27 cellular contexts compared by ENCODE assay signal in genomic region chr4:8033776-8034528, GRCh38.
"Had no signal": no experiment of that assay in that cellular context is flagged by ENCODE, and none has a peak within 500 bp of the region (broad histone marks: within the 10 kb centered on the region; RNA-seq: fewer than 3 reads in every experiment).

No MANE protein-coding gene starts in this region.

- H3K36me3 ChIP-seq: heart right ventricle, lower lobe of right lung, neutrophil, ovary, prostate gland, stomach, thyroid gland, upper lobe of right lung had no signal

- ATAC-seq: activated CD8-positive, alpha-beta T cell treated with anti-CD3 and anti-CD28 coated beads for 36 hours; activated T-cell treated with anti-CD3 and anti-CD28 coated beads, Interleukin-2, amount 50 U/mL, for 4 hours; activated T-helper 17 cell treated with anti-CD3 and anti-CD28 coated beads, Interleukin-2, amount 50 U/mL, for 72 hours; heart right ventricle; mucosa of descending colon; upper lobe of right lung; WTC11 had no signal

- H3K9me3 ChIP-seq: esophagus squamous epithelium, heart right ventricle, lower lobe of right lung, mucosa of descending colon, neutrophil, ovary, prostate gland, stomach, thyroid gland, upper lobe of right lung had no signal

- H3K4me1 ChIP-seq: lower lobe of right lung, prostate gland, stomach, upper lobe of right lung had no signal

- DNase-seq: activated CD4-positive, alpha-beta T cell treated with anti-CD3 and anti-CD28 coated beads, Interleukin-2, amount 50 U/mL, for 1 hour; activated CD8-positive, alpha-beta T cell treated with anti-CD3 and anti-CD28 coated beads for 36 hours; activated gamma-delta T cell treated with Interleukin-2 at 50 U/mL for 16 hours; activated naive CD4-positive, alpha-beta T cell treated with anti-CD3 and anti-CD28 coated beads, Interleukin-2, amount 50 U/mL, for 16 hours; activated T-cell treated with anti-CD3 and anti-CD28 coated beads, Interleukin-2, amount 50 U/mL, for 4 hours; amniotic stem cell; dermis blood vessel endothelial cell; effector CD4-positive, alpha-beta T cell; esophagus squamous epithelium; foreskin melanocyte; heart right ventricle; lower lobe of right lung; mesendoderm; ovary; retina; stimulated activated CD4-positive, alpha-beta T cell treated with anti-CD3 and anti-CD28 coated beads, Interleukin-2, amount 100 ng/mL, for 48 hours; stomach; T-helper 2 cell; thyroid gland; upper lobe of right lung had no signal

- H3K27ac ChIP-seq: epithelial cell of prostate, esophagus squamous epithelium, heart right ventricle, lower lobe of right lung, neutrophil, ovary, prostate gland, stomach, thyroid gland, upper lobe of right lung had no signal

- H3K4me3 ChIP-seq: esophagus squamous epithelium, heart right ventricle, lower lobe of right lung, mucosa of descending colon, ovary, prostate gland, stomach, thyroid gland, upper lobe of right lung had no signal

- FAIRE-seq: endometrium had no signal

- H3K27me3 ChIP-seq: esophagus squamous epithelium, heart right ventricle, ovary, stomach, thyroid gland, upper lobe of right lung had no signal
